25 cellular contexts compared by ENCODE assay signal in the genomic region with DNA sequence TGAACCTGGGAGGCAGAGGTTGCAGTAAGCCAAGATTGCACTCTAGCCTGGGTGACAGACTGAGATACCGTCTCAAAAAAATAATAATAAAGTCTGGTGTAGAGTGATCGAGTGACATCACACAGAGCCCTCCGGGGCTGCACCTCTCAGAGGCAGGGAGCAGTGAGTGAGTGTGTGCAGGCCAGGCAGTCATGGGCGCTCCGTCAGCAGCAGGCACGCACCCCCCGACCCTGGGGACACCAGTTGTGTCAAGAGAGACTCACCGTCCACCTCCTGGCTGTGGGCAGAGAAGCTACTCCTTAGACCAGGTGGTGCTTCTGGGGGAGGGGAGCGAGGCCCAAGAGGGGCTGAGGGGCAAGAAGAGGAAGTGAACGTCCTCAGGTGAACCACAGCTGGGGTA.
DNase-seq lines count a peak whose midpoint lies in the region; ATAC-seq, FAIRE-seq and TF ChIP-seq lines count a peak whose summit lies in the region.
"Had no signal": no experiment of that assay in that cellular context is flagged by ENCODE, and none has a peak within 500 bp of the region (broad histone marks: within the 10 kb centered on the region; RNA-seq: fewer than 3 reads in every experiment).

No MANE protein-coding gene starts in this region.

- no peak overlapping the region for H3K4me3 ChIP-seq in A549
- no peak overlapping the region for H3K4me3 ChIP-seq in mesenchymal stem cell (ENCODE audit: insufficient read depth in 1 of 2, low read depth in 1 of 2, low read length in 2 of 2)
- H3K4me3 ChIP-seq: GM23338, HAP-1, PC-9 had no signal

- H3K36me3 Mint-ChIP-seq in activated naive CD4-positive, alpha-beta T cell treated with anti-CD3 and anti-CD28 coated beads, Interleukin-2, amount 10 ng/mL, durations not matched to agents 7 days and 5 days, result peaks cover 4% of the 10 kb centered on the region
- H3K36me3 Mint-ChIP-seq: CD14-positive monocyte, IgD-negative memory B cell had no signal

- no peak overlapping the region for H3K9ac ChIP-seq in mesenchymal stem cell (ENCODE audit: low read length)
- H3K9ac ChIP-seq: SK-N-SH had no signal

- no peak overlapping the region for H2AK5ac ChIP-seq in mesenchymal stem cell (ENCODE audit: low read length, severe bottlenecking)

- TF ChIP-seq RAD21 in A549 (conservative IDR thresholded peaks at IDR 0.05 in 1 of 2, IDR thresholded peaks at IDR 0.05 in 1 of 2), result no peak

- H2BK120ac ChIP-seq in mesenchymal stem cell (ENCODE audit: low read depth, low read length), result no peak overlapping the region

- H4K8ac ChIP-seq in mesenchymal stem cell (ENCODE audit: low read length), result no peak overlapping the region

- no peak for TF ChIP-seq EP300 in A549 (IDR thresholded peaks at IDR 0.05)

- H3K18ac ChIP-seq in mesenchymal stem cell (ENCODE audit: low read depth in 1 of 2, low read length in 2 of 2), result peak overlapping the region in 1 of 2 experiments; percentile 43

- peak overlapping the region; percentile 7 for H3K27ac Mint-ChIP-seq in activated naive CD4-positive, alpha-beta T cell treated with anti-CD3 and anti-CD28 coated beads, Interleukin-2, amount 10 ng/mL, durations not matched to agents 7 days and 5 days
- H3K27ac Mint-ChIP-seq: CD14-positive monocyte, GM23338 had no signal

- H3K79me1 ChIP-seq in mesenchymal stem cell (replicated peaks; ENCODE audit: low read length, poor library complexity, severe bottlenecking), result no peaks in the 10 kb centered on the region

- peaks cover 52% of the 10 kb centered on the region for H3K27me3 Mint-ChIP-seq in activated naive CD4-positive, alpha-beta T cell treated with anti-CD3 and anti-CD28 coated beads, Interleukin-2, amount 10 ng/mL, durations not matched to agents 7 days and 5 days
- H3K27me3 Mint-ChIP-seq: IgD-negative memory B cell had no signal

- H3K4ac ChIP-seq in mesenchymal stem cell (ENCODE audit: low read depth in 1 of 2, low read length in 2 of 2), result no peak overlapping the region

- H2BK15ac ChIP-seq in mesenchymal stem cell (ENCODE audit: low read depth, poor library complexity, severe bottlenecking), result peak overlapping the region; percentile 26

- no peak overlapping the region for H3K14ac ChIP-seq in mesenchymal stem cell (ENCODE audit: low read length in 2 of 2)

- no peak overlapping the region for H2BK5ac ChIP-seq in mesenchymal stem cell (ENCODE audit: low read depth, low read length, poor library complexity, severe bottlenecking)

- H3K4me3 Mint-ChIP-seq in activated naive CD4-positive, alpha-beta T cell treated with anti-CD3 and anti-CD28 coated beads, Interleukin-2, amount 10 ng/mL, durations not matched to agents 7 days and 5 days, result no peak overlapping the region
- H3K4me3 Mint-ChIP-seq: CD14-positive monocyte, GM23338, IgD-negative memory B cell had no signal

- TF ChIP-seq CTCF in A549 (IDR thresholded peaks at IDR 0.05) (no peak), RWPE1 (conservative IDR thresholded peaks at IDR 0.05; ENCODE audit: low read depth) (no peak)

- no peak for FAIRE-seq in A549 (lab: Jason Lieb, UNC)

- H3K23ac ChIP-seq in mesenchymal stem cell (ENCODE audit: low read length in 2 of 2), result no peak overlapping the region

- CTCF ChIA-PET in activated naive CD4-positive, alpha-beta T cell treated with anti-CD3 and anti-CD28 coated beads, Interleukin-2, amount 10 ng/mL, durations not matched to agents 7 days and 5 days (lab: Charles Lee), result no interaction called here
- CTCF ChIA-PET in A549 (lab: Yijun Ruan, JAX), result no interaction called here
- CTCF ChIA-PET in RWPE1 (lab: Yijun Ruan, JAX), result no interaction called here

- DNase-seq in activated naive CD4-positive, alpha-beta T cell treated with anti-CD3 and anti-CD28 coated beads, Interleukin-2, amount 10 ng/mL, durations not matched to agents 7 days and 5 days, result no peak
- no peak for DNase-seq in activated naive CD4-positive, alpha-beta T cell treated with Interleukin-2 at 50 U/mL for 16 hours
- DNase-seq in A549 (ENCODE audit: low read depth in 1 of 2, low spot score in 1 of 2), result no peak
- no peak for DNase-seq in RWPE1 (ENCODE audit: low spot score)
- no peak for DNase-seq in mesenchymal stem cell
- no peak for DNase-seq in effector CD4-positive, alpha-beta T cell
- DNase-seq: 8988T, AML-193, DMS79, MV-4-11, NCI-H1105 treated with DMSO at 0.1 percent for 48 hours, NCI-H2029 treated with DMSO at 0.1 percent for 48 hours, NCI-H226, NCI-H510A treated with DMSO at 0.1 percent for 48 hours, NCI-H748 treated with DMSO at 0.1 percent for 48 hours, PC-9, RPMI8226, SIG-M5, SK-N-SH had no signal

- H2AFZ ChIP-seq in mesenchymal stem cell (ENCODE audit: low read depth, low read length), result no peak overlapping the region
- H2AFZ ChIP-seq: GM23338, PC-9 had no signal

- ATAC-seq in A549 (no peak), GM18909 (IDR thresholded peaks at IDR 0.05; ENCODE audit: poor library complexity, unreplicated experiment) (no peak), GM19328 (IDR thresholded peaks at IDR 0.05; ENCODE audit: unreplicated experiment) (no peak)
- ATAC-seq: GM23338 had no signal

- H3K27me3 ChIP-seq in mesenchymal stem cell (ENCODE audit: control insufficient read depth in 1 of 2, insufficient read depth in 1 of 2, low read length in 2 of 2), result peaks cover 0 to 3% of the 10 kb centered on the region in 2 experiments

- peak overlapping the region; percentile 20 to 60 for H2BK12ac ChIP-seq in mesenchymal stem cell (ENCODE audit: low read length in 2 of 2)

- H3K9me3 Mint-ChIP-seq in activated naive CD4-positive, alpha-beta T cell treated with anti-CD3 and anti-CD28 coated beads, Interleukin-2, amount 10 ng/mL, durations not matched to agents 7 days and 5 days, result peaks cover 24% of the 10 kb centered on the region

- 90% methylated on average over 10 of the region's 10 CpGs for WGBS in A549 (ENCODE audit: missing lambda C conversion rate)
- WGBS in mesenchymal stem cell, result 96% methylated on average over 10 of the region's 10 CpGs

- no peak for TF ChIP-seq POLR2A in A549 (IDR thresholded peaks at IDR 0.05; ENCODE audit: low read length)

- peaks cover 9% of the 10 kb centered on the region for H3K4me1 Mint-ChIP-seq in activated naive CD4-positive, alpha-beta T cell treated with anti-CD3 and anti-CD28 coated beads, Interleukin-2, amount 10 ng/mL, durations not matched to agents 7 days and 5 days

- peaks cover 67% of the 10 kb centered on the region for H3K4me1 ChIP-seq in A549
- H3K4me1 ChIP-seq in mesenchymal stem cell (ENCODE audit: control insufficient read depth, insufficient read depth, low read depth, low read length), result peaks cover 36% of the 10 kb centered on the region

- peak overlapping the region; percentile 19 for H4K91ac ChIP-seq in mesenchymal stem cell (ENCODE audit: low read length)

- peak overlapping the region; percentile 100 for H3K27ac ChIP-seq in A549
- H3K27ac ChIP-seq in RWPE1, result peak overlapping the region; percentile 97
- H3K27ac ChIP-seq in mesenchymal stem cell (ENCODE audit: low read length, poor library complexity, severe bottlenecking), result no peak overlapping the region
- H3K27ac ChIP-seq: PC-9 had no signal

- POLR2A ChIA-PET in A549 (lab: Yijun Ruan, JAX) (no interaction called here), RWPE1 (lab: Yijun Ruan, JAX; ENCODE audit: low non-redundant PET) (no interaction called here)

- H3K4me2 ChIP-seq in A549 (no peak overlapping the region), mesenchymal stem cell (ENCODE audit: low read length, poor library complexity, severe bottlenecking) (no peak overlapping the region)
- H3K4me2 ChIP-seq: GM23338, PC-9, SK-N-SH had no signal

- no peaks in the 10 kb centered on the region for H3K36me3 ChIP-seq in mesenchymal stem cell (ENCODE audit: control insufficient read depth in 1 of 2, insufficient read depth in 2 of 2, low read depth in 1 of 2, low read length in 2 of 2)
- H3K36me3 ChIP-seq: HAP-1 had no signal

- no peaks in the 10 kb centered on the region for H3K9me3 ChIP-seq in A549
- H3K9me3 ChIP-seq in mesenchymal stem cell (ENCODE audit: control insufficient read depth, low read length), result no peaks in the 10 kb centered on the region
- H3K9me3 ChIP-seq: HAP-1, SK-N-SH had no signal

TF ChIP-seq in A549, 52 proteins besides CTCF, POLR2A, EP300 and RAD21:
- TF ChIP-seq NR3C1 (IDR thresholded peaks at IDR 0.05) (no peak), HOXB5 (CRISPR knock-in tag; IDR thresholded peaks at IDR 0.05) (no peak), ZC3H11A (IDR thresholded peaks at IDR 0.05) (no peak), FOSB (CRISPR knock-in tag; IDR thresholded peaks at IDR 0.05) (no peak), CHD4 (IDR thresholded peaks at IDR 0.05; ENCODE audit: borderline replicate concordance) (no peak), CBX2 (IDR thresholded peaks at IDR 0.05; ENCODE audit: borderline replicate concordance, low read depth) (no peak)
TF ChIP-seq in A549: peak in this region for 0.
